ENCODE assay signal across 20 cellular contexts in the genomic region with DNA sequence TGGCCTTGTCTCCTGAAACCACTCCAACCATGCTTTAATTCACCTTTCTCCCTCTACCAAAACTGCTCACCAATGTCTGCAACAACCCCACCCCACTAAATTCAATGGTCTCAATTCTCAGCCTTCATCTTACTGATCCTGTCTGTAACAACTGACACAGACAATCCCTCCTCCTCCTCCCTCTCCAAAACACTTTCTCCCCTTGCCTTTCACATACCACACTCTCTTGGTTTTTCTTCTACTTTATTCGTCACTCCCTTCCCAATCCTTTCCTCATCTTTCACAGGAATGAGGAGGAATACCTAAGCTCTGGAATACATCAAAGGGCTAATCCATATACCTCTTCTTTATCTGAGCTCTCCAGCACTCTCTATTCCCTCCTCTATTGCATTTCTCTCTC.
DNase-seq lines count a peak whose midpoint lies in the region; ATAC-seq, FAIRE-seq and TF ChIP-seq lines count a peak whose summit lies in the region.
"Had no signal": no experiment of that assay in that cellular context is flagged by ENCODE, and none has a peak within 500 bp of the region (broad histone marks: within the 10 kb centered on the region; RNA-seq: fewer than 3 reads in every experiment).

No MANE protein-coding gene starts in this region.

- no peaks in the 10 kb centered on the region for H3K27me3 ChIP-seq in CD4-positive, alpha-beta memory T cell (ENCODE audit: insufficient read depth, low read length)
- H3K27me3 ChIP-seq in K562 (ENCODE audit: control insufficient read depth in 2 of 2, insufficient read depth in 2 of 2, low read length in 2 of 2) (no peaks in the 10 kb centered on the region), HAP-1 (ENCODE audit: low read depth) (no peaks in the 10 kb centered on the region)
- H3K27me3 ChIP-seq: BE2C, esophagus squamous epithelium, SJSA1, spleen had no signal

- H3K9ac ChIP-seq in K562 (ENCODE audit: insufficient read depth in 1 of 2, low read depth in 2 of 2, low read length in 2 of 2) = no peak overlapping the region

- peaks cover 5 to 15% (median 8%) of the 10 kb centered on the region in 4 donors for H3K4me1 Mint-ChIP-seq in CD4-positive, alpha-beta memory T cell
- H3K4me1 Mint-ChIP-seq in naive thymus-derived CD8-positive, alpha-beta T cell = peaks cover 9 to 20% (median 15%) of the 10 kb centered on the region in 4 donors

- intact Hi-C loops in CD4-positive, alpha-beta memory T cell (cut with micrococcal nuclease) = loop anchor here (5.0 kb wide), 1 partner anchor 148 kb away; no protein-coding TSS in a partner anchor
- intact Hi-C loops in K562 (cut with micrococcal nuclease) = loop anchor here (5.0 kb wide), 1 partner anchor 148 kb away; no protein-coding TSS in a partner anchor

- no peaks in the 10 kb centered on the region for H3K9me1 ChIP-seq in K562 (ENCODE audit: control insufficient read depth, insufficient read depth, low read length)

- no peak for TF ChIP-seq CTCF in K562 (IDR thresholded peaks at IDR 0.05 in 2 of 3, conservative IDR thresholded peaks at IDR 0.05 in 1 of 3; ENCODE audit: insufficient read depth in 2 of 3, low read depth in 1 of 3, low read length in 3 of 3)

- POLR2A ChIA-PET in CD4-positive, alpha-beta memory T cell (lab: Charles Lee; ENCODE audit: partially characterized antibody) = no interaction called here
- POLR2A ChIA-PET in K562 (lab: Yijun Ruan, JAX) = no interaction called here
- POLR2A ChIA-PET in naive thymus-derived CD8-positive, alpha-beta T cell (lab: Charles Lee) = no interaction called here

- no peak for DNase-seq in CD4-positive, alpha-beta memory T cell
- no peak for DNase-seq in GM19239 (ENCODE audit: insufficient read length, low spot score)
- DNase-seq in K562 (ENCODE audit: extremely low read depth in 1 of 4, low spot score in 3 of 4) = no peak
- DNase-seq in naive thymus-derived CD8-positive, alpha-beta T cell = no peak
- no peak for DNase-seq in HAP-1 (ENCODE audit: low spot score in 2 of 2)
- no peak for DNase-seq in T1000 (lab: John Stamatoyannopoulos, UW)
- DNase-seq: activated CD4-positive, alpha-beta T cell treated with anti-CD3 and anti-CD28 coated beads for 48 hours; activated naive CD8-positive, alpha-beta T cell treated with anti-CD3 and anti-CD28 coated beads, Interleukin-2, amount 10 ng/mL, durations not matched to agents 7 days and 5 days; activated T-cell treated with anti-CD3 and anti-CD28 coated beads, Interleukin-2, amount 50 U/mL, for 1 hour; BE2C; DMS153; esophagus squamous epithelium; left ventricle myocardium inferior; NCI-H69; spleen had no signal

- CTCF ChIA-PET in CD4-positive, alpha-beta memory T cell (lab: Charles Lee; ENCODE audit: partially characterized antibody) = no interaction called here
- CTCF ChIA-PET in K562 (lab: Yijun Ruan, JAX; ENCODE audit: low intra/inter-chr PET ratio) = no interaction called here

- H3K36me3 ChIP-seq in CD4-positive, alpha-beta memory T cell (ENCODE audit: insufficient read depth, low read length) = peaks cover 21% of the 10 kb centered on the region
- peaks cover 59% of the 10 kb centered on the region for H3K36me3 ChIP-seq in K562 (ENCODE audit: control insufficient read depth, insufficient read depth, low read length)
- H3K36me3 ChIP-seq in HAP-1 (replicated peaks) = peaks cover 53% of the 10 kb centered on the region

- no peaks in the 10 kb centered on the region for H3K27me3 Mint-ChIP-seq in CD4-positive, alpha-beta memory T cell
- no peaks in the 10 kb centered on the region for H3K27me3 Mint-ChIP-seq in naive thymus-derived CD8-positive, alpha-beta T cell
- H3K27me3 Mint-ChIP-seq: activated naive CD8-positive, alpha-beta T cell treated with anti-CD3 and anti-CD28 coated beads, Interleukin-2, amount 10 ng/mL, durations not matched to agents 7 days and 5 days had no signal

- no peaks in the 10 kb centered on the region for H4K20me1 ChIP-seq in K562 (replicated peaks; ENCODE audit: control insufficient read depth, insufficient read depth, low read length)

- peaks cover 7% of the 10 kb centered on the region; the same call in 1 of the 3 replicates for H3K79me2 ChIP-seq in K562 (ENCODE audit: control insufficient read depth, insufficient read depth, low read length)

- H3K27ac Mint-ChIP-seq in CD4-positive, alpha-beta memory T cell = peak overlapping the region in 6 of 7 donors; percentile 5 to 65 (median 31)
- peak overlapping the region; percentile 9 to 91 (median 39) for H3K27ac Mint-ChIP-seq in naive thymus-derived CD8-positive, alpha-beta T cell
- H3K27ac Mint-ChIP-seq: activated naive CD8-positive, alpha-beta T cell treated with anti-CD3 and anti-CD28 coated beads, Interleukin-2, amount 10 ng/mL, durations not matched to agents 7 days and 5 days had no signal

- BruUV-seq in K562 (replicated peaks; lab: Mats Ljungman, UMichigan) = no TSS peak

- H3K27ac ChIP-seq in CD4-positive, alpha-beta memory T cell (ENCODE audit: low read depth, low read length) = no peak overlapping the region
- no peak overlapping the region for H3K27ac ChIP-seq in K562 (ENCODE audit: extremely low read depth, low read depth, low read length)
- H3K27ac ChIP-seq: esophagus squamous epithelium, left ventricle myocardium inferior, SJSA1, spleen, thoracic aorta had no signal

- no peak for TF ChIP-seq EP300 in K562 (IDR thresholded peaks at IDR 0.05; ENCODE audit: low read length)

- H3K4me2 ChIP-seq in K562 (ENCODE audit: insufficient read depth, low read length) = no peak overlapping the region

- TF ChIP-seq POLR2A in K562 (conservative IDR thresholded peaks at IDR 0.05) = no peak

- H3K4me1 ChIP-seq in CD4-positive, alpha-beta memory T cell (ENCODE audit: insufficient read depth, low read length) = no peaks in the 10 kb centered on the region
- H3K4me1 ChIP-seq in K562 (replicated peaks in 1 of 2; ENCODE audit: control insufficient read depth in 2 of 2, insufficient read depth in 2 of 2, low read length in 2 of 2) = no peaks in the 10 kb centered on the region; a peak in 1 of 5 replicates
- H3K4me1 ChIP-seq in HAP-1 = no peaks in the 10 kb centered on the region
- H3K4me1 ChIP-seq: BE2C had no signal

- H3K9me3 Mint-ChIP-seq in CD4-positive, alpha-beta memory T cell = no peaks in the 10 kb centered on the region
- H3K9me3 Mint-ChIP-seq in naive thymus-derived CD8-positive, alpha-beta T cell = no peaks in the 10 kb centered on the region
- H3K9me3 Mint-ChIP-seq: activated naive CD8-positive, alpha-beta T cell treated with anti-CD3 and anti-CD28 coated beads, Interleukin-2, amount 10 ng/mL, durations not matched to agents 7 days and 5 days had no signal

- peaks cover 28 to 66% of the 10 kb centered on the region in 2 donors for H3K36me3 Mint-ChIP-seq in CD4-positive, alpha-beta memory T cell
- peaks cover 0 to 81% (median 18%) of the 10 kb centered on the region in 3 donors for H3K36me3 Mint-ChIP-seq in naive thymus-derived CD8-positive, alpha-beta T cell

- H2AFZ ChIP-seq in K562 (ENCODE audit: low read depth, low read length) = no peak overlapping the region

- no peaks in the 10 kb centered on the region for H3K9me3 ChIP-seq in CD4-positive, alpha-beta memory T cell (ENCODE audit: control insufficient read depth in 1 of 2, low read length in 2 of 2)
- no peaks in the 10 kb centered on the region for H3K9me3 ChIP-seq in K562 (replicated peaks; ENCODE audit: control insufficient read depth, insufficient read depth, low read depth, low read length)
- H3K9me3 ChIP-seq in HAP-1 = no peaks in the 10 kb centered on the region
- H3K9me3 ChIP-seq: BE2C, esophagus squamous epithelium, left ventricle myocardium inferior, SJSA1, spleen, thoracic aorta had no signal

- FAIRE-seq in GM19239 (lab: Jason Lieb, UNC) = peak; percentile 49
- FAIRE-seq in K562 (lab: Jason Lieb, UNC) = no peak
- FAIRE-seq: GM12892 had no signal

- no peak for TF ChIP-seq RAD21 in K562 (CRISPR knock-in tag; conservative IDR thresholded peaks at IDR 0.05 in 1 of 2, IDR thresholded peaks at IDR 0.05 in 1 of 2)

- ATAC-seq in K562 = no peak
- ATAC-seq in naive thymus-derived CD8-positive, alpha-beta T cell = no peak
- ATAC-seq in HG03342 (IDR thresholded peaks at IDR 0.05; ENCODE audit: unreplicated experiment) = no peak
- ATAC-seq in GM19397 (IDR thresholded peaks at IDR 0.05; ENCODE audit: unreplicated experiment) = no peak

- no peak overlapping the region for H3K4me3 Mint-ChIP-seq in CD4-positive, alpha-beta memory T cell
- no peak overlapping the region for H3K4me3 Mint-ChIP-seq in naive thymus-derived CD8-positive, alpha-beta T cell
- H3K4me3 Mint-ChIP-seq: activated naive CD8-positive, alpha-beta T cell treated with anti-CD3 and anti-CD28 coated beads, Interleukin-2, amount 10 ng/mL, durations not matched to agents 7 days and 5 days had no signal

- WGBS in K562 (ENCODE audit: insufficient coverage, low coverage, missing lambda C conversion rate) = 85% methylated on average over 1 of the region's 1 CpG

- H3K4me3 ChIP-seq in CD4-positive, alpha-beta memory T cell (ENCODE audit: low read length in 2 of 2) = no peak overlapping the region
- H3K4me3 ChIP-seq in K562 = no peak overlapping the region
- H3K4me3 ChIP-seq in HAP-1 = no peak overlapping the region
- H3K4me3 ChIP-seq: esophagus squamous epithelium, left ventricle myocardium inferior, SJSA1, spleen, thoracic aorta had no signal

- in situ Hi-C loops in K562 (cut with MboI) (no loop called here), HAP-1 (cut with MboI; ENCODE audit: low sequenced_read_pairs) (no loop called here)

TF ChIP-seq in K562, 482 proteins besides CTCF, POLR2A, EP300 and RAD21:
- no peak for TF ChIP-seq NCOA4 (IDR thresholded peaks at IDR 0.05; ENCODE audit: partially characterized antibody)
- 0 out of 2 replicates have a peak, but pooled peaks have one; percentile 48 for TF ChIP-seq HLTF (IDR thresholded peaks at IDR 0.05)
